Comparison of ENCODE assay signal across 9 cellular contexts in the genomic region with DNA sequence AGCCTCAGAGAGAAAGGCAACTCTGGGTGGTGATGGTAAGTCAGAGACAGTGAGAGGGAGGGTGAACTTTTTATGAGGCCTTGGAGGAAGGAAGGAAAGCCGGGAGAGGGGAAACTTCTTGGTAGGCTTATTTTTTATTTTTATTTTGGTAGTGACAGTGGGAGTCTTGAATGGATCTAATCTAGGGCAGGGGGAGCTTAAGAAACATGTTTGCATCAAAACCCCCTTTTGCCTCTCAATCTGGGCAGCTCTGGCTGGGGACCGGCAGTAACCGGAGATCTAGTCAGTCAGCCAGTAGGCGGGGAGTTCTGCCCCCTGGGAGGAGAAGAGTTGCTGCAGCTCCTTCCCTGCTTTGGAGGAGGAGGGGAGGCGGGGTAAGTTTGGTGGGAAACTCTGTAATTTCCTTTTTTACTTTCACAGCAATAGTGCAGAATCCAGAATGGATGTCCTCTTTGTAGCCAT. TPM values are rescaled to one million over a fixed set of nuclear protein-coding genes. Genes with fewer than 3 reads are reported as not detected.
A peak's percentile ranks its signal among the peaks of the same experiment; 100 is the strongest.
DNase-seq lines count a peak whose midpoint lies in the region; ATAC-seq and TF ChIP-seq lines count a peak whose summit lies in the region.
"Had no signal": no experiment of that assay in that cellular context is flagged by ENCODE, and none has a peak within 500 bp of the region (broad histone marks: within the 10 kb centered on the region; RNA-seq: fewer than 3 reads in every experiment).

TSS of gene C1orf54 (plus strand) at position 412 of the 462 bp plus-strand sequence. CDS start at position 440, 28 bp downstream.

- WGBS in gastroesophageal sphincter (ENCODE audit: low coverage in 1 of 2), 2 donors = 5 to 7% methylated on average over 3 to 4 of the region's 5 CpGs

- no peak for TF ChIP-seq POLR2A in gastroesophageal sphincter (IDR thresholded peaks at IDR 0.05)

- DNase-seq in Daoy (ENCODE audit: low read depth) (peak; percentile 47), SK-MEL-5 (ENCODE audit: low read depth, low spot score) (peak; percentile 43), progenitor cell of endocrine pancreas (ENCODE audit: low spot score, unreplicated experiment) (no peak), GM10248 (ENCODE audit: extremely low spot score) (no peak), NCI-H748 treated with DMSO at 0.1 percent for 48 hours (lab: John Stamatoyannopoulos, UW) (no peak)
- DNase-seq: activated B cell treated with CpG ODN at 0.5 μM for 24 hours had no signal

- no peaks in the 10 kb centered on the region for H3K9me3 Mint-ChIP-seq in progenitor cell of endocrine pancreas (ENCODE audit: low read depth)
- H3K9me3 Mint-ChIP-seq: activated B cell treated with CpG ODN at 0.5 μM for 24 hours had no signal

- H3K4me3 ChIP-seq in gastroesophageal sphincter = peak within 1 kb of the TSS; percentile 13 to 39

- peaks cover 3 to 45% (median 20%) of the 10 kb centered on the region in 3 donors for H3K4me1 ChIP-seq in gastroesophageal sphincter

- H3K36me3 Mint-ChIP-seq in progenitor cell of endocrine pancreas (ENCODE audit: insufficient read depth) = no peaks in the 10 kb centered on the region

- H3K9me3 ChIP-seq in gastroesophageal sphincter = no peaks in the 10 kb centered on the region

- ATAC-seq in gastroesophageal sphincter (peak; percentile 41), HG03135 (IDR thresholded peaks at IDR 0.05; ENCODE audit: unreplicated experiment) (no peak), HG02678 (IDR thresholded peaks at IDR 0.05; ENCODE audit: unreplicated experiment) (no peak)

- TF ChIP-seq EP300 in gastroesophageal sphincter (IDR thresholded peaks at IDR 0.05) = no peak

- peaks cover 19% of the 10 kb centered on the region for H3K4me1 Mint-ChIP-seq in progenitor cell of endocrine pancreas (ENCODE audit: low read depth)

- in situ Hi-C loops in SK-MEL-5 (cut with HindIII; ENCODE audit: low pct_unique_long_range_greater_than_20kb, low sequenced_read_pairs) = no loop called here

- peak within 1 kb of the TSS; percentile 24 for H3K4me3 Mint-ChIP-seq in progenitor cell of endocrine pancreas (ENCODE audit: low read depth)
- H3K4me3 Mint-ChIP-seq: activated B cell treated with CpG ODN at 0.5 μM for 24 hours had no signal

- H3K36me3 ChIP-seq in gastroesophageal sphincter = peaks cover 0 to 1% of the 10 kb centered on the region in 2 donors

- TF ChIP-seq CTCF in gastroesophageal sphincter (IDR thresholded peaks at IDR 0.05) (peak in 2 of 4 experiments; percentile 18 to 44), progenitor cell of endocrine pancreas (IDR thresholded peaks at IDR 0.05; ENCODE audit: unreplicated experiment) (no peak), GM10248 (IDR thresholded peaks at IDR 0.05; ENCODE audit: control extremely low read depth, extremely low read depth, low read depth, missing control alignments) (no peak)

- H3K27ac Mint-ChIP-seq in progenitor cell of endocrine pancreas = peak within 1 kb of the TSS; percentile 76
- H3K27ac Mint-ChIP-seq: activated B cell treated with CpG ODN at 0.5 μM for 24 hours had no signal

- no peaks in the 10 kb centered on the region for H3K27me3 ChIP-seq in gastroesophageal sphincter

- no peaks in the 10 kb centered on the region for H3K27me3 Mint-ChIP-seq in progenitor cell of endocrine pancreas

- CTCF ChIA-PET in GM10248 (lab: Yijun Ruan, JAX) = interaction anchor here (1.5 to 8.2 kb wide), 5 partner anchors 8 to 288 kb away, joined by 4 to 93 read pairs (median 16); partner anchors contain the start of gene CA14

- peak within 1 kb of the TSS; percentile 9 to 73 (median 70) for H3K27ac ChIP-seq in gastroesophageal sphincter

- POLR2A ChIA-PET in GM10248 (lab: Yijun Ruan, JAX) = interaction anchor here (0.6 kb wide), 1 partner anchor 988 kb away, joined by 3 read pairs; no protein-coding TSS in a partner anchor

RNA-seq across cellular contexts. Expression of gene C1orf54, which starts in this region (rescaled TPM):
- total RNA-seq in Daoy (2014; rRNA removed; shearing (Covaris generic)) = 0.40 and 1.5 TPM in 2 replicates
- total RNA-seq in SK-MEL-5 (2014; rRNA removed; shearing (Covaris generic)) = 1.5 and 3.1 TPM in 2 replicates
- 1.3 and 1.5 TPM in 2 replicates for polyA plus RNA-seq in SK-MEL-5 (2015; cell fraction: cytosol; rRNA removed)
- polyA plus RNA-seq in SK-MEL-5 (2015; cell fraction: nucleus; rRNA removed) = 3.4 and 10.5 TPM in 2 replicates
- total RNA-seq in gastroesophageal sphincter (10 to 100 TPM in 3 of 4 donors, 1 to 10 TPM in 1; 5.2 to 37.7 (median 16.2) TPM), progenitor cell of endocrine pancreas (2.0 and 2.9 TPM in 2 replicates)

Comparison
In these comparisons a context has a peak if more than half of its experiments do, and no peak if none do; other contexts are left out.
1. DNase-seq: peak in Daoy (single experiment) and SK-MEL-5 (single experiment); none in progenitor cell of endocrine pancreas (single experiment), GM10248 (single experiment) and NCI-H748 treated with DMSO at 0.1 percent for 48 hours (single experiment).